8 cellular contexts compared by ENCODE assay signal in the genomic region with DNA sequence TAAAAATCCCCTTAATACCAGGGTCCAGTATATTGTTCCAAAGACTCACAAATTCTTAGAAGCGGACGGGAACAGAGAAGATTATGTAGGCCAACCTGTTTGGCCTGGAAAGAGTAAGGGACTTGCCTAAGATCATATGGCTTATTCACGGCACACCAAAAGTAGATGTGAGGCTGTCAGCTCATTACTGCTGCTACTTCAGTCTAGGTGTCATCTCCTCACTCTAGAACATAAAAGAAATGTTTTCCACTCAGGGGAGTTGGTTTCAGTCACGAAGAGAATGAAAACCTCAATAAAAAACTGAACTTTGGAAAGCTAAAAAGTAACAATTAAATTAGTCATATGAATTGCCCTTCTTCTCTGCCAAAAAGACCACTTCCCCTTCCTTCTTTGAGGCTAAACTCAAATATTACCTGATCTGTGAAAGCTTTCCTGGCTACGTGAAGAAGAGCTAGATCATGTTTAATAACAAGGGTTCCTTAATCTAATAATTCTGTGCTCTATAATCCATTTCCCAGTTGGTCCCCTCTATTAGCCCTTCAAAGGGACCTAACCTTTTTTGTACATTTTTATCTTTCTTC.
DNase-seq lines count a peak whose midpoint lies in the region; ATAC-seq and TF ChIP-seq lines count a peak whose summit lies in the region.

No MANE protein-coding gene starts in this region.

- ATAC-seq in GM21576 (IDR thresholded peaks at IDR 0.05; ENCODE audit: unreplicated experiment), result peak; percentile 20

- H3K36me3 Mint-ChIP-seq in dendritic cell treated with granulocyte-macrophage colony-stimulating factor and Interleukin-4, amounts not matched to agents 40 ng/mL and 50 ng/mL, for 4 days (ENCODE audit: low read depth), result peaks cover 6% of the 10 kb centered on the region
- no peaks in the 10 kb centered on the region for H3K36me3 Mint-ChIP-seq in nephron (ENCODE audit: low read depth)

- no peaks in the 10 kb centered on the region for H3K9me3 Mint-ChIP-seq in dendritic cell treated with granulocyte-macrophage colony-stimulating factor and Interleukin-4, amounts not matched to agents 40 ng/mL and 50 ng/mL, for 4 days
- H3K9me3 Mint-ChIP-seq in nephron, result no peaks in the 10 kb centered on the region

- intact Hi-C loops in dendritic cell treated with granulocyte-macrophage colony-stimulating factor and Interleukin-4, amounts not matched to agents 40 ng/mL and 50 ng/mL, for 4 days (cut with micrococcal nuclease), result no loop called here

- DNase-seq in NB4 (ENCODE audit: low read depth), result peak; percentile 23
- DNase-seq in NCI-H128 (lab: John Stamatoyannopoulos, UW; ENCODE audit: unreplicated experiment), result no peak
- no peak for DNase-seq in NCI-H774 (lab: John Stamatoyannopoulos, UW)
- DNase-seq in RPMI8226, result no peak

- peaks cover 21% of the 10 kb centered on the region for H3K4me1 Mint-ChIP-seq in dendritic cell treated with granulocyte-macrophage colony-stimulating factor and Interleukin-4, amounts not matched to agents 40 ng/mL and 50 ng/mL, for 4 days (ENCODE audit: low read depth)
- peaks cover 9% of the 10 kb centered on the region for H3K4me1 Mint-ChIP-seq in nephron

- peak overlapping the region; percentile 82 for H3K27ac Mint-ChIP-seq in dendritic cell treated with granulocyte-macrophage colony-stimulating factor and Interleukin-4, amounts not matched to agents 40 ng/mL and 50 ng/mL, for 4 days
- H3K27ac Mint-ChIP-seq in nephron, result peak overlapping the region; percentile 49 to 95 (median 85)

- no peak for TF ChIP-seq POLR2A in NB4 (IDR thresholded peaks at IDR 0.05; ENCODE audit: extremely low read depth, insufficient read length)

- H3K4me3 ChIP-seq in GM08714 (ENCODE audit: low read length), result peak overlapping the region; percentile 91; the same call in 1 of the 2 replicates
- H3K4me3 ChIP-seq in NB4 (ENCODE audit: low read depth, low read length), result peak overlapping the region; percentile 91

- TF ChIP-seq CTCF in NB4 (IDR thresholded peaks at IDR 0.05; ENCODE audit: low read depth, low read length) (no peak), nephron (IDR thresholded peaks at IDR 0.05; ENCODE audit: unreplicated experiment in 3 of 3) (no peak)

- H3K27me3 Mint-ChIP-seq in dendritic cell treated with granulocyte-macrophage colony-stimulating factor and Interleukin-4, amounts not matched to agents 40 ng/mL and 50 ng/mL, for 4 days, result no peaks in the 10 kb centered on the region
- peaks cover 3% of the 10 kb centered on the region for H3K27me3 Mint-ChIP-seq in nephron (ENCODE audit: low read depth)

- peak overlapping the region; percentile 86 for H3K4me3 Mint-ChIP-seq in dendritic cell treated with granulocyte-macrophage colony-stimulating factor and Interleukin-4, amounts not matched to agents 40 ng/mL and 50 ng/mL, for 4 days
- peak overlapping the region; percentile 89 to 93 (median 89) for H3K4me3 Mint-ChIP-seq in nephron
